Comparison of ENCODE assay signal across 11 cellular contexts in genomic region chr3:33385423-33385822, GRCh38. TPM values are rescaled to one million over a fixed set of nuclear protein-coding genes. Genes with fewer than 3 reads are reported as not detected.
DNase-seq lines count a peak whose midpoint lies in the region; ATAC-seq and TF ChIP-seq lines count a peak whose summit lies in the region.
"Had no signal": no experiment of that assay in that cellular context is flagged by ENCODE, and none has a peak within 500 bp of the region (broad histone marks: within the 10 kb centered on the region; RNA-seq: fewer than 3 reads in every experiment).

No MANE protein-coding gene starts in this region.

- peaks cover 8% of the 10 kb centered on the region for H3K4me1 ChIP-seq in CD4-positive, CD25-positive, alpha-beta regulatory T cell (ENCODE audit: control insufficient read depth, insufficient read depth, low read length, poor library complexity, severe bottlenecking)
- peaks cover 5% of the 10 kb centered on the region for H3K4me1 ChIP-seq in psoas muscle

- peak overlapping the region; percentile 34 for H3K27ac ChIP-seq in CD4-positive, CD25-positive, alpha-beta regulatory T cell (ENCODE audit: insufficient read depth, low read length, poor library complexity, severe bottlenecking)
- H3K27ac ChIP-seq in psoas muscle: no peak overlapping the region
- H3K27ac ChIP-seq in WERI-Rb-1: no peak overlapping the region

- no peak overlapping the region for H3K4me3 Mint-ChIP-seq in CD4-positive, CD25-positive, alpha-beta regulatory T cell
- H3K4me3 Mint-ChIP-seq in activated T-cell treated with anti-CD3 and anti-CD28 coated beads, Interleukin-2, amount 50 U/mL, for 4 hours: no peak overlapping the region
- H3K4me3 Mint-ChIP-seq in natural killer cell: no peak overlapping the region

- 76 to 85% (median 83%) methylated on average over 5 of the region's 5 CpGs for WGBS in psoas muscle, 3 donors

- TF ChIP-seq POLR2A in NB4 (IDR thresholded peaks at IDR 0.05; ENCODE audit: extremely low read depth, insufficient read length): no peak

- peak in 2 of 3 donors; percentile 13 to 74 for DNase-seq in CD4-positive, CD25-positive, alpha-beta regulatory T cell
- DNase-seq in NB4 (ENCODE audit: low read depth): peak; percentile 30
- peak; percentile 13 for DNase-seq in activated T-cell treated with anti-CD3 and anti-CD28 coated beads, Interleukin-2, amount 50 U/mL, for 4 hours
- DNase-seq in natural killer cell: no peak
- DNase-seq in psoas muscle: no peak
- DNase-seq in left lobe of liver (ENCODE audit: low spot score): no peak
- DNase-seq in omental fat pad (ENCODE audit: low spot score): no peak
- DNase-seq in WERI-Rb-1: no peak
- DNase-seq: cortex of kidney, NCI-H187 had no signal

- intact Hi-C loops in natural killer cell (cut with micrococcal nuclease): no loop called here
- intact Hi-C loops in psoas muscle (cut with DNase I): no loop called here

- H3K4me3 ChIP-seq in CD4-positive, CD25-positive, alpha-beta regulatory T cell (ENCODE audit: low read depth, low read length): no peak overlapping the region
- H3K4me3 ChIP-seq in NB4 (ENCODE audit: low read depth, low read length) (no peak overlapping the region), psoas muscle (no peak overlapping the region), WERI-Rb-1 (ENCODE audit: low read depth, low read length) (no peak overlapping the region)
- H3K4me3 ChIP-seq: lung had no signal

- peaks cover 21% of the 10 kb centered on the region for H3K36me3 Mint-ChIP-seq in CD4-positive, CD25-positive, alpha-beta regulatory T cell
- H3K36me3 Mint-ChIP-seq in activated T-cell treated with anti-CD3 and anti-CD28 coated beads, Interleukin-2, amount 50 U/mL, for 4 hours (ENCODE audit: insufficient read depth): peaks cover 23% of the 10 kb centered on the region
- peaks cover 18% of the 10 kb centered on the region for H3K36me3 Mint-ChIP-seq in natural killer cell

- no peaks in the 10 kb centered on the region for H3K9me3 ChIP-seq in CD4-positive, CD25-positive, alpha-beta regulatory T cell (ENCODE audit: control insufficient read depth in 2 of 2, low read length in 2 of 2)
- no peaks in the 10 kb centered on the region for H3K9me3 ChIP-seq in psoas muscle
- H3K9me3 ChIP-seq in WERI-Rb-1 (ENCODE audit: severe bottlenecking): no peaks in the 10 kb centered on the region

- no peaks in the 10 kb centered on the region for H3K9me3 Mint-ChIP-seq in CD4-positive, CD25-positive, alpha-beta regulatory T cell
- H3K9me3 Mint-ChIP-seq in activated T-cell treated with anti-CD3 and anti-CD28 coated beads, Interleukin-2, amount 50 U/mL, for 4 hours: no peaks in the 10 kb centered on the region
- H3K9me3 Mint-ChIP-seq in natural killer cell: no peaks in the 10 kb centered on the region

- H3K27me3 ChIP-seq in CD4-positive, CD25-positive, alpha-beta regulatory T cell (ENCODE audit: control insufficient read depth, insufficient read depth, low read length): no peaks in the 10 kb centered on the region
- no peaks in the 10 kb centered on the region for H3K27me3 ChIP-seq in psoas muscle (ENCODE audit: insufficient read depth in 3 of 3, low read length in 2 of 3)
- H3K27me3 ChIP-seq in WERI-Rb-1 (ENCODE audit: insufficient read depth, low read depth, severe bottlenecking): no peaks in the 10 kb centered on the region

- peaks cover 10 to 19% (median 13%) of the 10 kb centered on the region in 4 donors for H3K4me1 Mint-ChIP-seq in CD4-positive, CD25-positive, alpha-beta regulatory T cell
- H3K4me1 Mint-ChIP-seq in activated T-cell treated with anti-CD3 and anti-CD28 coated beads, Interleukin-2, amount 50 U/mL, for 4 hours (ENCODE audit: low read depth): peaks cover 9% of the 10 kb centered on the region
- H3K4me1 Mint-ChIP-seq in natural killer cell: peaks cover 0 to 22% of the 10 kb centered on the region in 2 donors

- TF ChIP-seq CTCF in NB4 (IDR thresholded peaks at IDR 0.05; ENCODE audit: low read depth, low read length): no peak
- TF ChIP-seq CTCF in natural killer cell (IDR thresholded peaks at IDR 0.05): no peak
- TF ChIP-seq CTCF in psoas muscle (IDR thresholded peaks at IDR 0.05): no peak
- TF ChIP-seq CTCF in omental fat pad (IDR thresholded peaks at IDR 0.05): no peak
- no peak for TF ChIP-seq CTCF in WERI-Rb-1 (IDR thresholded peaks at IDR 0.05; ENCODE audit: low read depth, low read length)

- no peaks in the 10 kb centered on the region for H3K27me3 Mint-ChIP-seq in CD4-positive, CD25-positive, alpha-beta regulatory T cell
- no peaks in the 10 kb centered on the region for H3K27me3 Mint-ChIP-seq in activated T-cell treated with anti-CD3 and anti-CD28 coated beads, Interleukin-2, amount 50 U/mL, for 4 hours (ENCODE audit: low read depth)
- H3K27me3 Mint-ChIP-seq in natural killer cell (ENCODE audit: low read depth in 2 of 2): no peaks in the 10 kb centered on the region

- peak overlapping the region in 1 of 3 donors; percentile 24 for H3K27ac Mint-ChIP-seq in CD4-positive, CD25-positive, alpha-beta regulatory T cell
- peak overlapping the region; percentile 7 to 59 for H3K27ac Mint-ChIP-seq in natural killer cell

- H3K36me3 ChIP-seq in CD4-positive, CD25-positive, alpha-beta regulatory T cell (ENCODE audit: control insufficient read depth, insufficient read depth, low read length): peaks cover 28% of the 10 kb centered on the region
- H3K36me3 ChIP-seq in psoas muscle (ENCODE audit: insufficient read depth in 1 of 2, low read depth in 1 of 2) (peaks cover 2 to 55% of the 10 kb centered on the region in 2 donors), WERI-Rb-1 (peaks cover 54% of the 10 kb centered on the region)

- peak; percentile 68 to 79 for ATAC-seq in CD4-positive, CD25-positive, alpha-beta regulatory T cell (ENCODE audit: low read depth in 2 of 2)
- ATAC-seq in activated T-cell treated with anti-CD3 and anti-CD28 coated beads, Interleukin-2, amount 50 U/mL, for 4 hours: peak; percentile 69 to 73
- ATAC-seq in natural killer cell: peak in 2 of 3 donors; percentile 57 to 61
- no peak for ATAC-seq in psoas muscle
- no peak for ATAC-seq in left lobe of liver
- ATAC-seq in omental fat pad (ENCODE audit: low FRiP score): no peak

RNA-seq across cellular contexts. Expression of gene UBP1, which starts 54.8 kb away (rescaled TPM):
- 92.9 TPM for total RNA-seq in CD4-positive, CD25-positive, alpha-beta regulatory T cell
- polyA plus RNA-seq in CD4-positive, CD25-positive, alpha-beta regulatory T cell: 10 to 100 TPM in 3 of 4 donors, 1 to 10 TPM in 1; 9.3 to 12.6 (median 11.2) TPM
- total RNA-seq in activated T-cell treated with anti-CD3 and anti-CD28 coated beads, Interleukin-2, amount 50 U/mL, for 4 hours: 10 to 100 TPM; 64.2 to 69.7 (median 69.0) TPM
- 10 to 100 TPM; 70.3 to 78.4 (median 76.7) TPM for total RNA-seq in natural killer cell
- total RNA-seq in psoas muscle: 10 to 100 TPM; 22.4 to 26.6 (median 24.7) TPM
- polyA plus RNA-seq in psoas muscle: 10 to 100 TPM; 12.6 to 44.1 (median 33.6) TPM
- 24.3 TPM for total RNA-seq in left lobe of liver
- total RNA-seq in omental fat pad: 10 to 100 TPM; 45.6 to 77.0 (median 63.0) TPM

Comparison
In these comparisons a context has a peak if more than half of its experiments do, and no peak if none do; other contexts are left out.
1. ATAC-seq: peak in CD4-positive, CD25-positive, alpha-beta regulatory T cell (2 of 2), activated T-cell treated with anti-CD3 and anti-CD28 coated beads, Interleukin-2, amount 50 U/mL, for 4 hours (2 of 2) and natural killer cell (2 of 3); none in psoas muscle (0 of 4), left lobe of liver (single experiment) and omental fat pad (single experiment).
2. DNase-seq: peak in CD4-positive, CD25-positive, alpha-beta regulatory T cell (2 of 3), NB4 (single experiment) and activated T-cell treated with anti-CD3 and anti-CD28 coated beads, Interleukin-2, amount 50 U/mL, for 4 hours (single experiment); none in natural killer cell (single experiment), psoas muscle (0 of 2), left lobe of liver (single experiment), omental fat pad (single experiment) and WERI-Rb-1 (single experiment).